1 cellular context compared by ENCODE assay signal in the genomic region with DNA sequence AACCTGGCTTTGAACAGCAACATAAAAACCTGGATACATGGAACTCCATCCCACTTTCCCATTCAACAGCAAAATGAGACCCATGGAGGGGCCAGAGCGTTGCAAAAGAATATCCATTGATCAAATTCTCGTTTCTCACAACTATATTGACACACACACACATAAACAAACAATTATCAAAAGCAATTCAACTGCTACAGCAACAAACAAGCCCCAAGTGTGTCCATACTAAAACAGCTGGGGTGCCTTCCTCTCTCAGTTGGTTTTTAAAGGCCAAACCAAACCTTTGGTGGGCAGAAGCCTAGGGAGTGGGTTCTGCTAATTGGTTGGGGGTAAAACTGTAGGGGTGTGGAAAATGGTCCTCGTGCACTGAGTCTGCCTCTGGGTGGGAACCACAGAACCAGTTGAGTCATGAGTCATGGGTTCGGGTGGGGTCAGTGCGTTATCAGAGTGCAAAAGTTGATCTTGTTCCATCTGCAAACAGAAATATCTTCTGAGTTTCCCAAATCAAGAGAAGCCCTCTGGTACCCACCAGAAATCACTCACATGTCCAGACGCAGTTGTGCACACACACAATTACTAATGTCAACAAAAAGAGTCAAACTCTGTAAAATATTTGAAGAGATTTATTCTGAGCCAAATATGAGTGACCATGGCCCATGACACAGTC.
A peak's percentile ranks its signal among the peaks of the same experiment; 100 is the strongest.
TF ChIP-seq lines count a peak whose summit lies in the region.

No MANE protein-coding gene starts in this region.

TF ChIP-seq in K562, 482 proteins besides CTCF, POLR2A, EP300 and RAD21 (continued from another document and continues in another):
- TF ChIP-seq, protein P1, sequence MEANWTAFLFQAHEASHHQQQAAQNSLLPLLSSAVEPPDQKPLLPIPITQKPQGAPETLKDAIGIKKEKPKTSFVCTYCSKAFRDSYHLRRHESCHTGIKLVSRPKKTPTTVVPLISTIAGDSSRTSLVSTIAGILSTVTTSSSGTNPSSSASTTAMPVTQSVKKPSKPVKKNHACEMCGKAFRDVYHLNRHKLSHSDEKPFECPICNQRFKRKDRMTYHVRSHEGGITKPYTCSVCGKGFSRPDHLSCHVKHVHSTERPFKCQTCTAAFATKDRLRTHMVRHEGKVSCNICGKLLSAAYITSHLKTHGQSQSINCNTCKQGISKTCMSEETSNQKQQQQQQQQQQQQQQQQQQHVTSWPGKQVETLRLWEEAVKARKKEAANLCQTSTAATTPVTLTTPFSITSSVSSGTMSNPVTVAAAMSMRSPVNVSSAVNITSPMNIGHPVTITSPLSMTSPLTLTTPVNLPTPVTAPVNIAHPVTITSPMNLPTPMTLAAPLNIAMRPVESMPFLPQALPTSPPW (CRISPR knock-in tag; IDR thresholded peaks at IDR 0.05): peak; percentile 41; the same call in 1 of the 2 replicates
- TF ChIP-seq ZNF121 (CRISPR knock-in tag; conservative IDR thresholded peaks at IDR 0.05): no peak
- TF ChIP-seq, protein P2, sequence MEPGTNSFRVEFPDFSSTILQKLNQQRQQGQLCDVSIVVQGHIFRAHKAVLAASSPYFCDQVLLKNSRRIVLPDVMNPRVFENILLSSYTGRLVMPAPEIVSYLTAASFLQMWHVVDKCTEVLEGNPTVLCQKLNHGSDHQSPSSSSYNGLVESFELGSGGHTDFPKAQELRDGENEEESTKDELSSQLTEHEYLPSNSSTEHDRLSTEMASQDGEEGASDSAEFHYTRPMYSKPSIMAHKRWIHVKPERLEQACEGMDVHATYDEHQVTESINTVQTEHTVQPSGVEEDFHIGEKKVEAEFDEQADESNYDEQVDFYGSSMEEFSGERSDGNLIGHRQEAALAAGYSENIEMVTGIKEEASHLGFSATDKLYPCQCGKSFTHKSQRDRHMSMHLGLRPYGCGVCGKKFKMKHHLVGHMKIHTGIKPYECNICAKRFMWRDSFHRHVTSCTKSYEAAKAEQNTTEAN (CRISPR knock-in tag; IDR thresholded peaks at IDR 0.05): no peak
- TF ChIP-seq CBFA2T2 (conservative IDR thresholded peaks at IDR 0.05): peak; percentile 59
- TF ChIP-seq ZNF507 (tag; conservative IDR thresholded peaks at IDR 0.05): no peak
- peak; percentile 42; the same call in 1 of the 2 replicates for TF ChIP-seq CTBP1 (IDR thresholded peaks at IDR 0.05; ENCODE audit: borderline replicate concordance)
- no peak for TF ChIP-seq BRD9 (IDR thresholded peaks at IDR 0.05; ENCODE audit: low read depth, partially characterized antibody)
- TF ChIP-seq, protein P3, sequence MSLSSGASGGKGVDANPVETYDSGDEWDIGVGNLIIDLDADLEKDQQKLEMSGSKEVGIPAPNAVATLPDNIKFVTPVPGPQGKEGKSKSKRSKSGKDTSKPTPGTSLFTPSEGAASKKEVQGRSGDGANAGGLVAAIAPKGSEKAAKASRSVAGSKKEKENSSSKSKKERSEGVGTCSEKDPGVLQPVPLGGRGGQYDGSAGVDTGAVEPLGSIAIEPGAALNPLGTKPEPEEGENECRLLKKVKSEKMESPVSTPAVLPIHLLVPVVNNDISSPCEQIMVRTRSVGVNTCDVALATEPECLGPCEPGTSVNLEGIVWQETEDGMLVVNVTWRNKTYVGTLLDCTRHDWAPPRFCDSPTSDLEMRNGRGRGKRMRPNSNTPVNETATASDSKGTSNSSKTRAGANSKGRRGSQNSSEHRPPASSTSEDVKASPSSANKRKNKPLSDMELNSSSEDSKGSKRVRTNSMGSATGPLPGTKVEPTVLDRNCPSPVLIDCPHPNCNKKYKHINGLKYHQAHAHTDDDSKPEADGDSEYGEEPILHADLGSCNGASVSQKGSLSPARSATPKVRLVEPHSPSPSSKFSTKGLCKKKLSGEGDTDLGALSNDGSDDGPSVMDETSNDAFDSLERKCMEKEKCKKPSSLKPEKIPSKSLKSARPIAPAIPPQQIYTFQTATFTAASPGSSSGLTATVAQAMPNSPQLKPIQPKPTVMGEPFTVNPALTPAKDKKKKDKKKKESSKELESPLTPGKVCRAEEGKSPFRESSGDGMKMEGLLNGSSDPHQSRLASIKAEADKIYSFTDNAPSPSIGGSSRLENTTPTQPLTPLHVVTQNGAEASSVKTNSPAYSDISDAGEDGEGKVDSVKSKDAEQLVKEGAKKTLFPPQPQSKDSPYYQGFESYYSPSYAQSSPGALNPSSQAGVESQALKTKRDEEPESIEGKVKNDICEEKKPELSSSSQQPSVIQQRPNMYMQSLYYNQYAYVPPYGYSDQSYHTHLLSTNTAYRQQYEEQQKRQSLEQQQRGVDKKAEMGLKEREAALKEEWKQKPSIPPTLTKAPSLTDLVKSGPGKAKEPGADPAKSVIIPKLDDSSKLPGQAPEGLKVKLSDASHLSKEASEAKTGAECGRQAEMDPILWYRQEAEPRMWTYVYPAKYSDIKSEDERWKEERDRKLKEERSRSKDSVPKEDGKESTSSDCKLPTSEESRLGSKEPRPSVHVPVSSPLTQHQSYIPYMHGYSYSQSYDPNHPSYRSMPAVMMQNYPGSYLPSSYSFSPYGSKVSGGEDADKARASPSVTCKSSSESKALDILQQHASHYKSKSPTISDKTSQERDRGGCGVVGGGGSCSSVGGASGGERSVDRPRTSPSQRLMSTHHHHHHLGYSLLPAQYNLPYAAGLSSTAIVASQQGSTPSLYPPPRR (CRISPR knock-in tag; IDR thresholded peaks at IDR 0.05; ENCODE audit: borderline replicate concordance): no peak
- TF ChIP-seq, protein P4, sequence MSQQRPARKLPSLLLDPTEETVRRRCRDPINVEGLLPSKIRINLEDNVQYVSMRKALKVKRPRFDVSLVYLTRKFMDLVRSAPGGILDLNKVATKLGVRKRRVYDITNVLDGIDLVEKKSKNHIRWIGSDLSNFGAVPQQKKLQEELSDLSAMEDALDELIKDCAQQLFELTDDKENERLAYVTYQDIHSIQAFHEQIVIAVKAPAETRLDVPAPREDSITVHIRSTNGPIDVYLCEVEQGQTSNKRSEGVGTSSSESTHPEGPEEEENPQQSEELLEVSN (IDR thresholded peaks at IDR 0.05; ENCODE audit: borderline replicate concordance in 1 of 2, extremely low read depth in 1 of 2, insufficient read depth in 1 of 2, insufficient read length in 1 of 2, low read depth in 1 of 2, low read length in 1 of 2, poor library complexity in 1 of 2, severe bottlenecking in 1 of 2): peak; percentile 63 to 85
- no peak for TF ChIP-seq MXI1 (IDR thresholded peaks at IDR 0.05; ENCODE audit: low read depth, low read length)
- TF ChIP-seq, protein P5, sequence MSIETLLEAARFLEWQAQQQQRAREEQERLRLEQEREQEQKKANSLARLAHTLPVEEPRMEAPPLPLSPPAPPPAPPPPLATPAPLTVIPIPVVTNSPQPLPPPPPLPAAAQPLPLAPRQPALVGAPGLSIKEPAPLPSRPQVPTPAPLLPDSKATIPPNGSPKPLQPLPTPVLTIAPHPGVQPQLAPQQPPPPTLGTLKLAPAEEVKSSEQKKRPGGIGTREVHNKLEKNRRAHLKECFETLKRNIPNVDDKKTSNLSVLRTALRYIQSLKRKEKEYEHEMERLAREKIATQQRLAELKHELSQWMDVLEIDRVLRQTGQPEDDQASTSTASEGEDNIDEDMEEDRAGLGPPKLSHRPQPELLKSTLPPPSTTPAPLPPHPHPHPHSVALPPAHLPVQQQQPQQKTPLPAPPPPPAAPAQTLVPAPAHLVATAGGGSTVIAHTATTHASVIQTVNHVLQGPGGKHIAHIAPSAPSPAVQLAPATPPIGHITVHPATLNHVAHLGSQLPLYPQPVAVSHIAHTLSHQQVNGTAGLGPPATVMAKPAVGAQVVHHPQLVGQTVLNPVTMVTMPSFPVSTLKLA (conservative IDR thresholded peaks at IDR 0.05): peak in 1 of 2 experiments; percentile 17; a peak in 1 of 4 replicates
- TF ChIP-seq, protein P6, sequence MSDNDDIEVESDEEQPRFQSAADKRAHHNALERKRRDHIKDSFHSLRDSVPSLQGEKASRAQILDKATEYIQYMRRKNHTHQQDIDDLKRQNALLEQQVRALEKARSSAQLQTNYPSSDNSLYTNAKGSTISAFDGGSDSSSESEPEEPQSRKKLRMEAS (CRISPR knock-in tag; IDR thresholded peaks at IDR 0.05): 0 out of 2 replicates have a peak, but pooled peaks have one; percentile 13
- peak; percentile 75 for TF ChIP-seq SMARCA4 (IDR thresholded peaks at IDR 0.05)
- TF ChIP-seq ATF7 (IDR thresholded peaks at IDR 0.05): 0 out of 2 replicates have a peak, but pooled peaks have one; percentile 28
- TF ChIP-seq SMAD3 (CRISPR knock-in tag; conservative IDR thresholded peaks at IDR 0.05): 0 out of 2 replicates have a peak, but pooled peaks have one; percentile 49
- no peak for TF ChIP-seq MCM7 (IDR thresholded peaks at IDR 0.05)
- peak in 1 of 2 experiments; percentile 36; a peak in 2 of 4 replicates for TF ChIP-seq HDAC1 (IDR thresholded peaks at IDR 0.05)
- TF ChIP-seq DMBX1 (CRISPR knock-in tag; IDR thresholded peaks at IDR 0.05; ENCODE audit: borderline replicate concordance): 0 out of 2 replicates have a peak, but pooled peaks have one; percentile 54
- TF ChIP-seq, protein P7, sequence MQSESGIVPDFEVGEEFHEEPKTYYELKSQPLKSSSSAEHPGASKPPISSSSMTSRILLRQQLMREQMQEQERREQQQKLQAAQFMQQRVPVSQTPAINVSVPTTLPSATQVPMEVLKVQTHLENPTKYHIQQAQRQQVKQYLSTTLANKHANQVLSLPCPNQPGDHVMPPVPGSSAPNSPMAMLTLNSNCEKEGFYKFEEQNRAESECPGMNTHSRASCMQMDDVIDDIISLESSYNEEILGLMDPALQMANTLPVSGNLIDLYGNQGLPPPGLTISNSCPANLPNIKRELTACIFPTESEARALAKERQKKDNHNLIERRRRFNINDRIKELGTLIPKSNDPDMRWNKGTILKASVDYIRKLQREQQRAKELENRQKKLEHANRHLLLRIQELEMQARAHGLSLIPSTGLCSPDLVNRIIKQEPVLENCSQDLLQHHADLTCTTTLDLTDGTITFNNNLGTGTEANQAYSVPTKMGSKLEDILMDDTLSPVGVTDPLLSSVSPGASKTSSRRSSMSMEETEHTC (IDR thresholded peaks at IDR 0.05): peak; percentile 60; the same call in 1 of the 2 replicates
- TF ChIP-seq TAF7 (tag; IDR thresholded peaks at IDR 0.05): no peak
- TF ChIP-seq, protein P8, sequence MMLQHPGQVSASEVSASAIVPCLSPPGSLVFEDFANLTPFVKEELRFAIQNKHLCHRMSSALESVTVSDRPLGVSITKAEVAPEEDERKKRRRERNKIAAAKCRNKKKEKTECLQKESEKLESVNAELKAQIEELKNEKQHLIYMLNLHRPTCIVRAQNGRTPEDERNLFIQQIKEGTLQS (IDR thresholded peaks at IDR 0.05): peak; percentile 84
- TF ChIP-seq, protein P8 (CRISPR knock-in tag; conservative IDR thresholded peaks at IDR 0.05): no peak
- TF ChIP-seq RB1 (IDR thresholded peaks at IDR 0.05; ENCODE audit: low read depth): no peak
- TF ChIP-seq, protein P9, sequence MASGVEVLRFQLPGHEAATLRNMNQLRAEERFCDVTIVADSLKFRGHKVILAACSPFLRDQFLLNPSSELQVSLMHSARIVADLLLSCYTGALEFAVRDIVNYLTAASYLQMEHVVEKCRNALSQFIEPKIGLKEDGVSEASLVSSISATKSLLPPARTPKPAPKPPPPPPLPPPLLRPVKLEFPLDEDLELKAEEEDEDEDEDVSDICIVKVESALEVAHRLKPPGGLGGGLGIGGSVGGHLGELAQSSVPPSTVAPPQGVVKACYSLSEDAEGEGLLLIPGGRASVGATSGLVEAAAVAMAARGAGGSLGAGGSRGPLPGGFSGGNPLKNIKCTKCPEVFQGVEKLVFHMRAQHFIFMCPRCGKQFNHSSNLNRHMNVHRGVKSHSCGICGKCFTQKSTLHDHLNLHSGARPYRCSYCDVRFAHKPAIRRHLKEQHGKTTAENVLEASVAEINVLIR (CRISPR knock-in tag; IDR thresholded peaks at IDR 0.05): no peak
- TF ChIP-seq U2AF2 (optimal IDR thresholded peaks at IDR 0.05; ENCODE audit: low read depth, low read length): no peak
- peak; percentile 84 for TF ChIP-seq DPF2 (IDR thresholded peaks at IDR 0.05)
